ENCODE assay signal across 27 cellular contexts in genomic region chr9:8036914-8037524, GRCh38.
"Had no signal": no experiment of that assay in that cellular context is flagged by ENCODE, and none has a peak within 500 bp of the region (broad histone marks: within the 10 kb centered on the region; RNA-seq: fewer than 3 reads in every experiment).

No MANE protein-coding gene starts in this region.

- H3K27ac ChIP-seq: colonic mucosa, epithelial cell of prostate, gastrocnemius medialis, ovary, psoas muscle, skin epidermis, spleen, thyroid gland, vagina had no signal

- FAIRE-seq: keratinocyte had no signal

- H3K4me1 ChIP-seq: colonic mucosa, gastrocnemius medialis, psoas muscle, spleen, thyroid gland, vagina had no signal

- H3K27ac Mint-ChIP-seq: dendritic cell treated with granulocyte-macrophage colony-stimulating factor and Interleukin-4, amounts not matched to agents 40 ng/mL and 50 ng/mL, for 4 days; endodermal cell; mesothelial cell of epicardium; naive thymus-derived CD4-positive, alpha-beta T cell; stimulated activated naive CD8-positive, alpha-beta T cell treated with anti-CD3 and anti-CD28 coated beads, Interleukin-15, amount 100 ng/mL, for 72 hours had no signal

- H3K4me1 Mint-ChIP-seq: endodermal cell had no signal

- H3K9me3 ChIP-seq: colonic mucosa, gastrocnemius medialis, ovary, thyroid gland, vagina had no signal

- H3K27me3 Mint-ChIP-seq: dendritic cell treated with granulocyte-macrophage colony-stimulating factor and Interleukin-4, amounts not matched to agents 40 ng/mL and 50 ng/mL, for 4 days; naive thymus-derived CD4-positive, alpha-beta T cell; stimulated activated naive CD8-positive, alpha-beta T cell treated with anti-CD3 and anti-CD28 coated beads, Interleukin-15, amount 100 ng/mL, for 72 hours had no signal

- H3K4me3 ChIP-seq: colonic mucosa, gastrocnemius medialis, lung, mucosa of descending colon, ovary, psoas muscle, skin epidermis, spleen, thyroid gland, vagina had no signal

- DNase-seq: colonic mucosa; effector CD8-positive, alpha-beta T cell; endodermal cell; foreskin fibroblast; gastrocnemius medialis; head of caudate nucleus; mesenchymal stem cell; mucosa of descending colon; naive thymus-derived CD4-positive, alpha-beta T cell; occipital lobe; ovary; stimulated activated CD4-positive, alpha-beta T cell treated with anti-CD3 and anti-CD28 coated beads, Interleukin-4, amount 100 ng/mL, for 4 hours; stimulated activated naive CD4-positive, alpha-beta T cell; stimulated activated naive CD8-positive, alpha-beta T cell treated with anti-CD3 and anti-CD28 coated beads, Interleukin-15, amount 100 ng/mL, for 72 hours; thyroid gland; trophoblast cell had no signal

- H3K36me3 ChIP-seq: colonic mucosa, gastrocnemius medialis, ovary, spleen, thyroid gland, vagina had no signal

- ATAC-seq: esophagus mucosa; gastrocnemius medialis; mucosa of descending colon; naive thymus-derived CD4-positive, alpha-beta T cell; psoas muscle; right cardiac atrium; stimulated activated naive CD8-positive, alpha-beta T cell treated with anti-CD3 and anti-CD28 coated beads, Interleukin-15, amount 100 ng/mL, for 72 hours had no signal

- H3K27me3 ChIP-seq: colonic mucosa, gastrocnemius medialis, ovary, spleen, thyroid gland, vagina had no signal

- H3K4me3 Mint-ChIP-seq: dendritic cell treated with granulocyte-macrophage colony-stimulating factor and Interleukin-4, amounts not matched to agents 40 ng/mL and 50 ng/mL, for 4 days; endodermal cell; mesothelial cell of epicardium; naive thymus-derived CD4-positive, alpha-beta T cell; stimulated activated naive CD8-positive, alpha-beta T cell treated with anti-CD3 and anti-CD28 coated beads, Interleukin-15, amount 100 ng/mL, for 72 hours had no signal
